ENCODE assay signal across 19 cellular contexts in the genomic region with DNA sequence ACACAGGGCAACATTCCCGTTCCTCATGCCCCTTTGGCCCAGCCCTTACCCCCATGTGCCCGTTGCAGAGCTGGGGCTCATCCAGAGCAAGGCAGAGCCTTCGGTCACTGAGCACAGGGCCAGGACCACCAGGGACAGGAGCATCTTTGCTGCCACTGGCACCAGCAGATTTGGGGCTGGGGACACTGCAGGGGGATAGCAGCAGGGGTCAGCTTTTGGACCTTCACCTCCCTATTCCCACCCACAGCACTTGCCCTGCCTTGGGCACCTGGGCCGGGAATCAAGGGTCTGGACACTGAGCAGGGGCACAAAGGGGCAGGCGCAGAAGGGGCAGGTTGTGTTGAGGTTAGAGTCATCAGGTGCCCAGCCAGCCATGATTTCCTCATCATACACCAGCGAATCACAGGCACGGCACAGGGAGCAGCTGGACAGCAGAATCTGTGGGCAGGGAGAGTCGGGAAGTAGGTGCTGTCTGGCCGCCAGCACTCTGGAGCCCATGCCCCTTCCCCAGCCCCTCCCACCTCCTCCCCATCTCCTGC.
"Had no signal": no experiment of that assay in that cellular context is flagged by ENCODE, and none has a peak within 500 bp of the region (broad histone marks: within the 10 kb centered on the region; RNA-seq: fewer than 3 reads in every experiment).

No MANE protein-coding gene starts in this region.

- ATAC-seq: left lobe of liver had no signal

- H3K9me3 ChIP-seq: breast epithelium, stomach, testis had no signal

- H3K4me3 Mint-ChIP-seq: activated naive CD4-positive, alpha-beta T cell treated with anti-CD3 and anti-CD28 coated beads for 36 hours; mesothelial cell of epicardium; nephron; type B pancreatic cell had no signal

- DNase-seq: activated CD4-positive, alpha-beta T cell treated with anti-CD3 and anti-CD28 coated beads, Interleukin-2, amount 50 U/mL, for 4 hours; activated naive CD4-positive, alpha-beta T cell treated with anti-CD3 and anti-CD28 coated beads for 36 hours; cerebellar nuclear complex; effector CD8-positive, alpha-beta T cell; foreskin fibroblast; occipital lobe; stomach; testis; WERI-Rb-1 had no signal

- H3K4me3 ChIP-seq: breast epithelium, lung, stomach, testis had no signal

- H3K27me3 ChIP-seq: breast epithelium, stomach, testis had no signal

- H3K36me3 Mint-ChIP-seq: type B pancreatic cell had no signal

- H3K27ac Mint-ChIP-seq: activated naive CD4-positive, alpha-beta T cell treated with anti-CD3 and anti-CD28 coated beads for 36 hours; activated T-helper 2 cell treated with anti-CD3 and anti-CD28 coated beads, Interferon-gamma antibody, Interleukin-2, Interleukin-4, amounts not matched to agents 10 μg/mL and 5 μg/mL and 100 μg/mL, durations not matched to agents 14 hours and 24 hours and 36 hours; mesothelial cell of epicardium; nephron; progenitor cell of endocrine pancreas; type B pancreatic cell had no signal

- H3K4me1 Mint-ChIP-seq: mesothelial cell of epicardium, nephron had no signal

- H3K27ac ChIP-seq: breast epithelium, epithelial cell of prostate, stomach, testis, WERI-Rb-1 had no signal

- H3K27me3 Mint-ChIP-seq: progenitor cell of endocrine pancreas, type B pancreatic cell had no signal

- H3K9me3 Mint-ChIP-seq: activated naive CD4-positive, alpha-beta T cell treated with anti-CD3 and anti-CD28 coated beads for 36 hours; activated T-helper 2 cell treated with anti-CD3 and anti-CD28 coated beads, Interferon-gamma antibody, Interleukin-2, Interleukin-4, amounts not matched to agents 10 μg/mL and 5 μg/mL and 100 μg/mL, durations not matched to agents 14 hours and 24 hours and 36 hours; mesothelial cell of epicardium; nephron; type B pancreatic cell had no signal

- FAIRE-seq: astrocyte had no signal

- H3K4me1 ChIP-seq: breast epithelium, stomach, testis had no signal
